8 cellular contexts compared by ENCODE assay signal in genomic region chr9:127968717-127969383, GRCh38. TPM values are rescaled to one million over a fixed set of nuclear protein-coding genes. Genes with fewer than 3 reads are reported as not detected.
DNase-seq lines count a peak whose midpoint lies in the region; ATAC-seq and TF ChIP-seq lines count a peak whose summit lies in the region.

No MANE protein-coding gene starts in this region.

- WGBS in stomach, 5 donors: 44 to 52% (median 48%) methylated on average over 10 of the region's 10 CpGs

- DNase-seq in AG04450 (ENCODE audit: low read depth, low spot score): peak; percentile 61
- DNase-seq in HT-29 (ENCODE audit: low spot score): peak; percentile 73
- peak; percentile 90 for DNase-seq in iris pigment epithelial cell (ENCODE audit: low read depth)
- peak; percentile 84 for DNase-seq in stomach
- DNase-seq in NCI-H446 treated with DMSO at 0.1 percent for 48 hours (lab: John Stamatoyannopoulos, UW): no peak
- DNase-seq in GM19240 (ENCODE audit: insufficient read length, low spot score): no peak

- no peaks in the 10 kb centered on the region for H3K36me3 ChIP-seq in stomach

- H3K27me3 ChIP-seq in AG04450 (ENCODE audit: control insufficient read depth, insufficient read depth, low read length): no peaks in the 10 kb centered on the region
- H3K27me3 ChIP-seq in stomach: no peaks in the 10 kb centered on the region

- intact Hi-C loops in stomach (cut with DNase I; ENCODE audit: low total_unique reads): no loop called here

- TF ChIP-seq POLR2A in stomach (IDR thresholded peaks at IDR 0.05): no peak

- peaks cover 97 to 100% (median 99%) of the 10 kb centered on the region in 4 donors for H3K4me1 ChIP-seq in stomach

- POLR2A ChIA-PET in AG04450 (lab: Yijun Ruan, JAX): interaction anchor here (1.3 kb wide), 1 partner anchor 12 kb away, joined by 3 read pairs; the partner anchor contains the start of gene EEIG1

- TF ChIP-seq EP300 in stomach (IDR thresholded peaks at IDR 0.05): no peak

- H3K9me3 ChIP-seq in AG04450 (ENCODE audit: control insufficient read depth, insufficient read depth, low read length) (no peaks in the 10 kb centered on the region; the same call in 1 of the 2 replicates), stomach (no peaks in the 10 kb centered on the region)

- H3K27ac ChIP-seq in AG04450 (ENCODE audit: low read depth, low read length) (peak overlapping the region; percentile 90), angular gyrus (ENCODE audit: low read depth, low read length) (peak overlapping the region; percentile 97), stomach (peak overlapping the region; percentile 64 to 99 (median 94))

- TF ChIP-seq CTCF in AG04450 (IDR thresholded peaks at IDR 0.05; ENCODE audit: low read depth, low read length) (no peak), stomach (IDR thresholded peaks at IDR 0.05) (no peak)

- CTCF ChIA-PET in AG04450 (lab: Charles Lee): interaction anchor here (1.5 kb wide), 1 partner anchor 25 kb away, joined by 4 read pairs; no protein-coding TSS in a partner anchor

- H3K4me3 ChIP-seq in AG04450 (ENCODE audit: low read depth, low read length): no peak overlapping the region
- peak overlapping the region in 1 of 4 donors; percentile 11 for H3K4me3 ChIP-seq in stomach

- ATAC-seq in activated CD4-positive, CD25-positive, alpha-beta regulatory T cell treated with anti-CD3 and anti-CD28 coated beads, Interleukin-2, amount 50 U/mL, for 24 hours: no peak

RNA-seq across cellular contexts. Expression of gene EEIG1, which starts 11.9 kb away (rescaled TPM):
- polyA plus RNA-seq in AG04450 (2011; rRNA removed) (8.3 and 8.6 TPM in 2 replicates), stomach (100 to 1,000 TPM in 1 of 3 donors, 10 to 100 TPM in 2; 24.4 to 118 (median 38.5) TPM)
- polyA minus RNA-seq in AG04450 (2011; rRNA and poly(A)+ RNA removed): 5.2 and 11.1 TPM in 2 replicates
- 36.0 and 45.3 TPM in 2 replicates for total RNA-seq in HT-29 (2014; rRNA removed; shearing (Covaris generic))
- total RNA-seq in stomach: 100 to 1,000 TPM in 2 of 5 donors, 10 to 100 TPM in 3; 26.3 to 406 (median 83.4) TPM

RNA-seq across cellular contexts. Expression of gene DPM2, which starts 31.2 kb away (rescaled TPM):
- 25.3 and 30.9 TPM in 2 replicates for polyA plus RNA-seq in AG04450 (2011; rRNA removed)
- 33.6 and 41.2 TPM in 2 replicates for polyA minus RNA-seq in AG04450 (2011; rRNA and poly(A)+ RNA removed)
- 44.3 and 47.0 TPM in 2 replicates for total RNA-seq in HT-29 (2014; rRNA removed; shearing (Covaris generic))
- total RNA-seq in stomach: 10 to 100 TPM in 4 of 5 donors, 1 to 10 TPM in 1; 1.7 to 98.2 (median 55.4) TPM
- 10 to 100 TPM; 27.0 to 38.0 (median 32.5) TPM for polyA plus RNA-seq in stomach

RNA-seq across cellular contexts. Expression of gene PIP5KL1, which starts 38.3 kb away (rescaled TPM):
- polyA plus RNA-seq in AG04450 (2011; rRNA removed) (1.2 TPM in 2 replicates), stomach (1 to 10 TPM in 2 of 3 donors, under 1 TPM in 1; 0.50 to 3.3 (median 2.3) TPM)
- 1.2 and 1.3 TPM in 2 replicates for polyA minus RNA-seq in AG04450 (2011; rRNA and poly(A)+ RNA removed)
- total RNA-seq in HT-29 (2014; rRNA removed; shearing (Covaris generic)): 1.2 and 3.8 TPM in 2 replicates
- 10 to 100 TPM in 3 of 5 donors, under 1 TPM in 1, not detected in 1; 0.55 to 98.0 (median 19.1) TPM for total RNA-seq in stomach

RNA-seq across cellular contexts. Expression of gene ST6GALNAC4, which starts 52.0 kb away (rescaled TPM):
- polyA plus RNA-seq in AG04450 (2011; rRNA removed): 15.0 and 24.3 TPM in 2 replicates
- 19.2 and 23.6 TPM in 2 replicates for polyA minus RNA-seq in AG04450 (2011; rRNA and poly(A)+ RNA removed)
- 60.1 and 84.2 TPM in 2 replicates for total RNA-seq in HT-29 (2014; rRNA removed; shearing (Covaris generic))
- 10 to 100 TPM in 3 of 5 donors, 1 to 10 TPM in 2; 3.7 to 33.6 (median 14.5) TPM for total RNA-seq in stomach
- 10 to 100 TPM; 10.5 to 14.2 (median 11.8) TPM for polyA plus RNA-seq in stomach

Comparison
In these comparisons a context has a peak if more than half of its experiments do, and no peak if none do; other contexts are left out.
1. DNase-seq: peak in AG04450 (single experiment), HT-29 (single experiment), iris pigment epithelial cell (single experiment) and stomach (single experiment); none in NCI-H446 treated with DMSO at 0.1 percent for 48 hours (single experiment) and GM19240 (single experiment).
2. Peak in every context shown above with its lines, with median percentiles within 50 percentile points of each other: H3K27ac ChIP-seq.